Comparison of ENCODE assay signal across 15 cellular contexts in the genomic region with DNA sequence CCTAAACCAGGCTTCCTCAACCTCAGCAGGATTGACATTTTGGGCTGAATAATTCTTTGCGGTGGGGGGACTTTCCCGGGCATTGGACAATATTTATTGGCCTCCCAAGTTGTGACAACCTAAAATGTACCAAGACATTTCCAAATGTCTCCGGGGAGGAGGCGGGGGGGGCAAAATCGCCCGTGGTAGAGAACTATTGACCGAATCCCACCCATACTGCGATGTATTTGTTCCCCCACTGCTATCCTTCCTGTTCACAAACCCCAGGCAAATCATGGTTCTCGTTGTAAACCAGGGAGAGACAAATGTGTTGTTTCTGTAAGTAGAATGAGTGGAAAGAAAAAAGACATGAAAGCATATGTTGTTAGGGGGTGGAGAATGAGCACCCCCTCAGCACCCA.
DNase-seq lines count a peak whose midpoint lies in the region; ATAC-seq and TF ChIP-seq lines count a peak whose summit lies in the region.
"Had no signal": no experiment of that assay in that cellular context is flagged by ENCODE, and none has a peak within 500 bp of the region (broad histone marks: within the 10 kb centered on the region; RNA-seq: fewer than 3 reads in every experiment).

No MANE protein-coding gene starts in this region.

- no TSS peak for BruUV-seq in MCF 10A (replicated peaks; lab: Mats Ljungman, UMichigan)

- H3K36me3 ChIP-seq in breast epithelium (no peaks in the 10 kb centered on the region), neural cell (ENCODE audit: insufficient read depth, low read length) (no peaks in the 10 kb centered on the region), MM.1S (replicated peaks; ENCODE audit: insufficient read depth, low read length) (no peaks in the 10 kb centered on the region)
- H3K36me3 ChIP-seq: thoracic aorta had no signal

- H3K27me3 ChIP-seq in breast epithelium (no peaks in the 10 kb centered on the region), neural cell (ENCODE audit: insufficient read depth, low read depth, low read length) (no peaks in the 10 kb centered on the region), MM.1S (replicated peaks; ENCODE audit: insufficient read depth, low read length) (no peaks in the 10 kb centered on the region)

- H3K27ac ChIP-seq in breast epithelium (no peak overlapping the region), neural cell (ENCODE audit: low read length) (peak overlapping the region; percentile 47), MM.1S (ENCODE audit: low read length) (no peak overlapping the region)
- H3K27ac ChIP-seq: PC-9, thoracic aorta had no signal

- H3K9ac ChIP-seq in neural cell (ENCODE audit: low read length): peak overlapping the region; percentile 41
- H3K9ac ChIP-seq in MM.1S (ENCODE audit: low read length): no peak overlapping the region

- ATAC-seq in left lobe of liver: no peak

- no peaks in the 10 kb centered on the region for H3K9me3 ChIP-seq in breast epithelium
- H3K9me3 ChIP-seq in neural cell (ENCODE audit: low read length): no peaks in the 10 kb centered on the region
- H3K9me3 ChIP-seq in MM.1S (replicated peaks; ENCODE audit: insufficient read depth, low read length): no peaks in the 10 kb centered on the region
- H3K9me3 ChIP-seq: thoracic aorta had no signal

- H3K79me2 ChIP-seq in neural cell (replicated peaks; ENCODE audit: insufficient read depth, low read length): no peaks in the 10 kb centered on the region
- H3K79me2 ChIP-seq in MM.1S (ENCODE audit: low read length): no peaks in the 10 kb centered on the region

- peaks cover 5% of the 10 kb centered on the region for H3F3A ChIP-seq in neural cell (ENCODE audit: insufficient read depth, low read length, poor library complexity, severe bottlenecking)
- no peaks in the 10 kb centered on the region for H3F3A ChIP-seq in MM.1S (ENCODE audit: insufficient read depth, low read length)

- DNase-seq in breast epithelium (ENCODE audit: low spot score in 2 of 2) (no peak), MCF 10A (ENCODE audit: unreplicated experiment) (no peak), chondrocyte (ENCODE audit: low spot score) (no peak), glutamatergic neuron (no peak), left lobe of liver (ENCODE audit: low spot score) (no peak), MM.1S (no peak)
- DNase-seq in activated CD8-positive, alpha-beta memory T cell treated with anti-CD3 and anti-CD28 coated beads for 24 hours: no peak

- no peak for TF ChIP-seq RAD21 in neural cell (conservative IDR thresholded peaks at IDR 0.05)

- peak overlapping the region in 2 of 3 donors; percentile 19 to 51 for H3K4me3 ChIP-seq in breast epithelium
- H3K4me3 ChIP-seq in neural cell (ENCODE audit: low read length): peak overlapping the region; percentile 49
- no peak overlapping the region for H3K4me3 ChIP-seq in MM.1S (ENCODE audit: low read length)
- H3K4me3 ChIP-seq: lung, PC-9 had no signal

- no peak for TF ChIP-seq POLR2A in breast epithelium (IDR thresholded peaks at IDR 0.05)

- intact Hi-C loops in breast epithelium (cut with DNase I; ENCODE audit: low total_unique reads): loop anchor here (2.0 kb wide), 1 partner anchor 46 kb away; no protein-coding TSS in a partner anchor
- intact Hi-C loops in MCF 10A (cut with micrococcal nuclease): loop anchor here (1.0 to 2.0 kb wide), 3 partner anchors 164 to 692 kb away; no protein-coding TSS in a partner anchor

- H2AFZ ChIP-seq in neural cell (ENCODE audit: low read depth, low read length) (no peak overlapping the region), MM.1S (ENCODE audit: low read length) (no peak overlapping the region)
- H2AFZ ChIP-seq: PC-9 had no signal

- peaks cover 13% of the 10 kb centered on the region for H3K27me3 Mint-ChIP-seq in MCF 10A (ENCODE audit: insufficient read depth, unreplicated experiment)
- no peaks in the 10 kb centered on the region for H3K27me3 Mint-ChIP-seq in chondrocyte (ENCODE audit: low read depth)
- peaks cover 4% of the 10 kb centered on the region for H3K27me3 Mint-ChIP-seq in glutamatergic neuron (ENCODE audit: unreplicated experiment)

- H3K4me1 ChIP-seq in breast epithelium: peaks cover 0 to 3% of the 10 kb centered on the region in 2 donors
- H3K4me1 ChIP-seq in MM.1S (ENCODE audit: low read length): no peaks in the 10 kb centered on the region

- no peaks in the 10 kb centered on the region for H4K20me1 ChIP-seq in neural cell (ENCODE audit: insufficient read depth)
- H4K20me1 ChIP-seq in MM.1S (ENCODE audit: insufficient read depth, low read length): no peaks in the 10 kb centered on the region

- H3K36me3 Mint-ChIP-seq in MCF 10A (ENCODE audit: insufficient read depth, unreplicated experiment): no peaks in the 10 kb centered on the region
- no peaks in the 10 kb centered on the region for H3K36me3 Mint-ChIP-seq in chondrocyte (ENCODE audit: low read depth)
- H3K36me3 Mint-ChIP-seq in glutamatergic neuron (ENCODE audit: unreplicated experiment): no peaks in the 10 kb centered on the region
- H3K36me3 Mint-ChIP-seq: CD4-positive, CD25-positive, alpha-beta regulatory T cell; naive thymus-derived CD4-positive, alpha-beta T cell had no signal

- H3K4me2 ChIP-seq in neural cell (ENCODE audit: low read length): no peak overlapping the region
- H3K4me2 ChIP-seq in MM.1S (ENCODE audit: low read depth, low read length): no peak overlapping the region
- H3K4me2 ChIP-seq: PC-9 had no signal

- no peak overlapping the region for H3K4me3 Mint-ChIP-seq in MCF 10A (ENCODE audit: unreplicated experiment)
- H3K4me3 Mint-ChIP-seq in chondrocyte (ENCODE audit: unreplicated experiment): peak overlapping the region; percentile 66
- H3K4me3 Mint-ChIP-seq in glutamatergic neuron (ENCODE audit: unreplicated experiment): no peak overlapping the region
- H3K4me3 Mint-ChIP-seq: CD4-positive, CD25-positive, alpha-beta regulatory T cell; central memory CD8-positive, alpha-beta T cell; effector memory CD8-positive, alpha-beta T cell had no signal

- H3K27ac Mint-ChIP-seq in MCF 10A (ENCODE audit: low read depth, unreplicated experiment) (no peak overlapping the region), chondrocyte (ENCODE audit: unreplicated experiment) (no peak overlapping the region), glutamatergic neuron (ENCODE audit: unreplicated experiment) (no peak overlapping the region)
- H3K27ac Mint-ChIP-seq: effector memory CD8-positive, alpha-beta T cell; naive thymus-derived CD4-positive, alpha-beta T cell had no signal

- POLR2A ChIA-PET in MCF 10A (lab: Yijun Ruan, JAX): no interaction called here

- H3K9me2 ChIP-seq in neural cell (ENCODE audit: insufficient read depth, low read length) (no peaks in the 10 kb centered on the region), MM.1S (replicated peaks; ENCODE audit: insufficient read depth, low read length) (no peaks in the 10 kb centered on the region)

- H3K4me1 Mint-ChIP-seq in MCF 10A (ENCODE audit: insufficient read depth, unreplicated experiment) (no peaks in the 10 kb centered on the region), chondrocyte (ENCODE audit: low read depth) (peaks cover 31% of the 10 kb centered on the region), glutamatergic neuron (ENCODE audit: low read depth, unreplicated experiment) (peaks cover 44% of the 10 kb centered on the region)
- H3K4me1 Mint-ChIP-seq: central memory CD8-positive, alpha-beta T cell had no signal

- TF ChIP-seq EP300 in neural cell (conservative IDR thresholded peaks at IDR 0.05; ENCODE audit: poor library complexity, severe bottlenecking): no peak

- CTCF ChIA-PET in MCF 10A (lab: Yijun Ruan, JAX): interaction anchor here (0.6 to 3.0 kb wide), 36 partner anchors 8 to 1879 kb away, joined by 3 to 23 read pairs (median 4); no protein-coding TSS in a partner anchor

- no peaks in the 10 kb centered on the region for H3K9me3 Mint-ChIP-seq in MCF 10A (ENCODE audit: unreplicated experiment)
- H3K9me3 Mint-ChIP-seq in chondrocyte (ENCODE audit: low read depth): no peaks in the 10 kb centered on the region
- peaks cover 8% of the 10 kb centered on the region for H3K9me3 Mint-ChIP-seq in glutamatergic neuron (ENCODE audit: unreplicated experiment)
- H3K9me3 Mint-ChIP-seq: CD4-positive, CD25-positive, alpha-beta regulatory T cell; central memory CD8-positive, alpha-beta T cell; effector memory CD8-positive, alpha-beta T cell; naive thymus-derived CD4-positive, alpha-beta T cell had no signal

- TF ChIP-seq CTCF in breast epithelium (IDR thresholded peaks at IDR 0.05) (no peak), MCF 10A (IDR thresholded peaks at IDR 0.05; ENCODE audit: unreplicated experiment) (no peak), chondrocyte (IDR thresholded peaks at IDR 0.05) (no peak), neural cell (IDR thresholded peaks at IDR 0.05; ENCODE audit: poor library complexity, severe bottlenecking) (no peak), glutamatergic neuron (IDR thresholded peaks at IDR 0.05; ENCODE audit: partially characterized antibody, unreplicated experiment) (no peak), MM.1S (IDR thresholded peaks at IDR 0.05; ENCODE audit: low read length) (no peak)

TF ChIP-seq in neural cell, 6 proteins besides CTCF, POLR2A, EP300 and RAD21 (continues in another document):
- TF ChIP-seq EZH2 (IDR thresholded peaks at IDR 0.05; ENCODE audit: borderline replicate concordance, insufficient read depth, low read length, poor library complexity, severe bottlenecking) (no peak), POLR2AphosphoS5 (IDR thresholded peaks at IDR 0.05) (no peak), SMC3 (conservative IDR thresholded peaks at IDR 0.05; ENCODE audit: poor library complexity) (no peak)
